11 cellular contexts compared by ENCODE assay signal in genomic region chr10:8056378-8056777, GRCh38. TPM values are rescaled to one million over a fixed set of nuclear protein-coding genes. Genes with fewer than 3 reads are reported as not detected.
DNase-seq lines count a peak whose midpoint lies in the region; ATAC-seq and TF ChIP-seq lines count a peak whose summit lies in the region.
"Had no signal": no experiment of that assay in that cellular context is flagged by ENCODE, and none has a peak within 500 bp of the region (broad histone marks: within the 10 kb centered on the region; RNA-seq: fewer than 3 reads in every experiment).

No MANE protein-coding gene starts in this region.

- CTCF ChIA-PET in T-cell (lab: Charles Lee) = interaction anchor here (0.6 kb wide), 2 partner anchors 346 to 513 kb away, joined by 4 to 5 read pairs; no protein-coding TSS in a partner anchor

- H3K27me3 ChIP-seq in foreskin keratinocyte (no peaks in the 10 kb centered on the region), psoas muscle (ENCODE audit: insufficient read depth in 3 of 3, low read length in 2 of 3) (peaks cover 0 to 95% (median 41%) of the 10 kb centered on the region in 3 donors)

- ATAC-seq in T-cell (replicated peaks in 1 of 4) (no peak), foreskin keratinocyte (no peak), psoas muscle (no peak), GM19395 (IDR thresholded peaks at IDR 0.05; ENCODE audit: unreplicated experiment) (no peak), GM18511 (IDR thresholded peaks at IDR 0.05; ENCODE audit: unreplicated experiment) (no peak)

- H3K9me3 Mint-ChIP-seq in T-cell = no peaks in the 10 kb centered on the region

- TF ChIP-seq CTCF in GM12875 (IDR thresholded peaks at IDR 0.05; ENCODE audit: borderline replicate concordance, insufficient read depth, low read depth, low read length) = no peak
- no peak for TF ChIP-seq CTCF in foreskin keratinocyte (conservative IDR thresholded peaks at IDR 0.05)
- no peak for TF ChIP-seq CTCF in psoas muscle (IDR thresholded peaks at IDR 0.05)

- peak overlapping the region; percentile 87 for H3K4me3 ChIP-seq in GM12875 (ENCODE audit: low read depth, low read length)
- H3K4me3 ChIP-seq in psoas muscle = peak overlapping the region; percentile 63

- POLR2A ChIA-PET in T-cell (lab: Charles Lee) = interaction anchor here (0.6 to 1.0 kb wide), 4 partner anchors 10 to 360 kb away, joined by 6 to 11 read pairs (median 8); no protein-coding TSS in a partner anchor

- H3K4me1 Mint-ChIP-seq in T-cell = peaks cover 59 to 77% (median 64%) of the 10 kb centered on the region in 3 donors

- H3K36me3 ChIP-seq in psoas muscle (ENCODE audit: insufficient read depth in 1 of 2, low read depth in 1 of 2) = no peaks in the 10 kb centered on the region

- peaks cover 12 to 16% of the 10 kb centered on the region in 2 donors for H3K27me3 Mint-ChIP-seq in T-cell

- 49 to 63% (median 60%) methylated on average over 6 of the region's 6 CpGs for WGBS in psoas muscle, 3 donors

- H3K9me3 ChIP-seq in psoas muscle = no peaks in the 10 kb centered on the region

- H3K4me1 ChIP-seq in foreskin keratinocyte = peaks cover 16% of the 10 kb centered on the region
- peaks cover 19% of the 10 kb centered on the region for H3K4me1 ChIP-seq in psoas muscle

- H3K36me3 Mint-ChIP-seq in T-cell = peaks cover 25% of the 10 kb centered on the region

- H3K4me3 Mint-ChIP-seq in T-cell = peak overlapping the region; percentile 92 to 99 (median 95)

- intact Hi-C loops in psoas muscle (cut with DNase I) = no loop called here

- H3K27ac Mint-ChIP-seq in T-cell = peak overlapping the region; percentile 98 to 99

- H3K27ac ChIP-seq in foreskin keratinocyte (peak overlapping the region; percentile 76), psoas muscle (peak overlapping the region; percentile 41)

- no peak for DNase-seq in T-cell
- no peak for DNase-seq in foreskin keratinocyte
- DNase-seq in psoas muscle = no peak
- DNase-seq in HPDE6-E6E7 (ENCODE audit: extremely low spot score) = no peak
- no peak for DNase-seq in NCI-H510A treated with DMSO at 0.1 percent for 48 hours (lab: John Stamatoyannopoulos, UW)
- DNase-seq: aorta, hypothalamus, NCI-H2171 had no signal

RNA-seq across cellular contexts. Expression of gene GATA3, which starts 1.9 kb away (rescaled TPM):
- 10 to 100 TPM; 47.2 to 98.1 (median 59.9) TPM for total RNA-seq in T-cell
- total RNA-seq in foreskin keratinocyte = 8.3 and 9.0 TPM in 2 replicates
- 8.9 and 9.4 TPM in 2 replicates for polyA plus RNA-seq in foreskin keratinocyte
- 1 to 10 TPM in 2 of 4 donors, under 1 TPM in 2; 0.64 to 1.8 (median 0.89) TPM for total RNA-seq in psoas muscle
- 1 to 10 TPM in 1 of 3 donors, under 1 TPM in 2; 0.64 to 1.2 (median 0.74) TPM for polyA plus RNA-seq in psoas muscle
